Comparison of ENCODE assay signal across 19 cellular contexts in genomic region chr20:14512856-14513255, GRCh38.
"Had no signal": no experiment of that assay in that cellular context is flagged by ENCODE, and none has a peak within 500 bp of the region (broad histone marks: within the 10 kb centered on the region; RNA-seq: fewer than 3 reads in every experiment).

No MANE protein-coding gene starts in this region.

- H3K36me3 ChIP-seq: gastroesophageal sphincter, heart left ventricle, left ventricle myocardium inferior, prostate gland, transverse colon, vagina had no signal

- DNase-seq: activated CD4-positive, alpha-beta T cell treated with anti-CD3 and anti-CD28 coated beads for 36 hours; activated CD4-positive, alpha-beta T cell treated with anti-CD3 and anti-CD28 coated beads, Interleukin-2, amount 50 U/mL, for 48 hours; activated gamma-delta T cell treated with Interleukin-2 at 50 U/mL for 16 hours; amniotic stem cell; caudate nucleus; endodermal cell; heart left ventricle; kidney glomerular epithelial cell; left ventricle myocardium inferior; mucosa of descending colon; naive B cell; right cardiac atrium; stimulated activated naive CD8-positive, alpha-beta T cell treated with anti-CD3 and anti-CD28 coated beads, Interleukin-15, Interleukin-2, amounts not matched to agents 100 U/mL and 50 U/mL, for 24 hours; substantia nigra; transverse colon had no signal

- H3K4me1 ChIP-seq: gastroesophageal sphincter, heart left ventricle, left ventricle myocardium inferior, prostate gland, transverse colon, vagina had no signal

- H3K9me3 ChIP-seq: gastroesophageal sphincter, mucosa of descending colon, prostate gland, transverse colon, vagina had no signal

- H3K4me3 ChIP-seq: gastroesophageal sphincter, heart left ventricle, left ventricle myocardium inferior, mucosa of descending colon, prostate gland, skin epidermis, transverse colon, vagina had no signal

- H3K27me3 ChIP-seq: gastroesophageal sphincter, heart left ventricle, transverse colon, vagina had no signal

- H3K27ac ChIP-seq: gastroesophageal sphincter, heart left ventricle, left ventricle myocardium inferior, prostate gland, skin epidermis, transverse colon, vagina had no signal
